Comparison of ENCODE assay signal across 1 cellular context in the genomic region with DNA sequence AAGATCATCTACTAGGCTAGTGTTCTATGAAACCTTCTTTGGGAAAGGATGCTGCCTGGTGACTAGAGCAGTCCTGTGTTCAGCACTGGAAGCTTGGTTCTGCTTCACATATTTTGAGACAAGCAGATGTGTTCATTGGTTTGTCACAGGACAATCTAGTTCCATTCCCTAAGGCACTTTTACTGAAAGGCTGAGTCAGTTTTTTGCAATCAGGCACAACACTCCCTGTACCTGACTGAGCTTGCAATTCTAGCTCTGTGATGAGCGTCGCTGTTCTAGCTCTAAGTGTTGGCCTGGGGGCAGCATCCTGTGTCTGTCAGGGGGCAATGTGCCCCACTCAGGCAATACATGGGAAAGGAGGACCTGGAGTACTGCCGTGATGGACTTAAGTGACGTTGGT.
TF ChIP-seq lines count a peak whose summit lies in the region.

No MANE protein-coding gene starts in this region.

TF ChIP-seq in IMR-90, 13 proteins besides CTCF, POLR2A, EP300 and RAD21 (continued from another document):
- TF ChIP-seq, protein P1, sequence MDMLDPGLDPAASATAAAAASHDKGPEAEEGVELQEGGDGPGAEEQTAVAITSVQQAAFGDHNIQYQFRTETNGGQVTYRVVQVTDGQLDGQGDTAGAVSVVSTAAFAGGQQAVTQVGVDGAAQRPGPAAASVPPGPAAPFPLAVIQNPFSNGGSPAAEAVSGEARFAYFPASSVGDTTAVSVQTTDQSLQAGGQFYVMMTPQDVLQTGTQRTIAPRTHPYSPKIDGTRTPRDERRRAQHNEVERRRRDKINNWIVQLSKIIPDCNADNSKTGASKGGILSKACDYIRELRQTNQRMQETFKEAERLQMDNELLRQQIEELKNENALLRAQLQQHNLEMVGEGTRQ (IDR thresholded peaks at IDR 0.05; ENCODE audit: low read depth, low read length): no peak
- TF ChIP-seq CHD1 (IDR thresholded peaks at IDR 0.05; ENCODE audit: low read depth, low read length) (no peak), FOS (IDR thresholded peaks at IDR 0.05; ENCODE audit: low read depth, low read length) (no peak), RFX5 (IDR thresholded peaks at IDR 0.05; ENCODE audit: low read depth, low read length) (no peak), ELK1 (IDR thresholded peaks at IDR 0.05; ENCODE audit: borderline replicate concordance, low read depth, low read length) (no peak), SMC3 (IDR thresholded peaks at IDR 0.05; ENCODE audit: low read depth, low read length) (no peak)
